Comparison of ENCODE assay signal across 18 cellular contexts in the genomic region with DNA sequence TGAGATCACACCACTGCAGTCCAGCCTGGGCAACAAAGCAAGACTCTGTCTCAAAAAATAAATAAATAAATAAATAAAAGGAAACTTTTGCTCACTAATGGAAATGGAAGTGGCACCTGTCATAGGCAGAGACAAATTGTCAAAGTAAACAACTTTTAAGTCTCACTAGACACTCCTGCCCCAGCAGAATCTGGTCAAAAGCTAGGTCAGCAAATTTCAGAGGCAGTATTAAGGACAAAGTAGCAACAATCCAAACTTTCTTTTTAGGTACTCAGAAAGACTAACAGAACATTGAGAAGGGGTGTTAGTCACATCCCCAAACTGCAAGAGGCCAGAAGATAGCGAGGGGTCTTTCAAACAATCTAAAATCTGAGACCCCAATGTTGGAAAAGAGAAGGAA.
A peak's percentile ranks its signal among the peaks of the same experiment; 100 is the strongest.
DNase-seq lines count a peak whose midpoint lies in the region; ATAC-seq and TF ChIP-seq lines count a peak whose summit lies in the region.
"Had no signal": no experiment of that assay in that cellular context is flagged by ENCODE, and none has a peak within 500 bp of the region (broad histone marks: within the 10 kb centered on the region; RNA-seq: fewer than 3 reads in every experiment).

No MANE protein-coding gene starts in this region.

- no peak overlapping the region for H3K18ac ChIP-seq in IMR-90 (ENCODE audit: low read depth, low read length)

- H4K8ac ChIP-seq in IMR-90 (ENCODE audit: low read depth in 2 of 2, low read length in 2 of 2) = no peak overlapping the region

- H3K4me1 ChIP-seq in IMR-90 (ENCODE audit: control insufficient read depth, insufficient read depth, low read length) (peaks cover 4% of the 10 kb centered on the region; the same call in 1 of the 2 replicates), PC-3 (ENCODE audit: insufficient read depth, low read length) (0 out of 2 replicates have a peak, but pooled peaks cover 5% of the 10 kb centered on the region)

- H3K4me3 ChIP-seq in IMR-90 (ENCODE audit: insufficient read depth, low read depth, low read length) = no peak overlapping the region
- no peak overlapping the region for H3K4me3 ChIP-seq in PC-3 (ENCODE audit: low read length)

- no peak overlapping the region for H2BK20ac ChIP-seq in IMR-90 (ENCODE audit: low read depth, low read length)

- DNase-seq in IMR-90 (no peak), PC-3 (no peak), type B pancreatic cell (ENCODE audit: extremely low spot score, unreplicated experiment) (no peak), DMS153 (lab: John Stamatoyannopoulos, UW) (no peak)
- DNase-seq in activated CD4-positive, CD25-positive, alpha-beta regulatory T cell treated with anti-CD3 and anti-CD28 coated beads, Interleukin-2, amount 50 U/mL, for 72 hours = no peak
- DNase-seq: AML-193; CD4-positive, alpha-beta T cell; DMS79 treated with DMSO at 0.1 percent for 48 hours; GF-D8; GOT3; H7; HFFc6 had no signal

- no peak overlapping the region for H4K91ac ChIP-seq in IMR-90 (ENCODE audit: insufficient read depth, low read depth, low read length)

- H3K9me1 ChIP-seq in IMR-90 (ENCODE audit: insufficient read depth, low read length) = no peaks in the 10 kb centered on the region

- no peaks in the 10 kb centered on the region for H3K9me3 Mint-ChIP-seq in nephron
- H3K9me3 Mint-ChIP-seq in type B pancreatic cell = no peaks in the 10 kb centered on the region
- H3K9me3 Mint-ChIP-seq: CD4-positive, alpha-beta T cell had no signal

- H3K4ac ChIP-seq in IMR-90 (ENCODE audit: low read depth, low read length) = no peak overlapping the region

- H3K56ac ChIP-seq in IMR-90 (ENCODE audit: extremely low read depth, insufficient read depth, low read length) = no peak overlapping the region

- H4K20me1 ChIP-seq in IMR-90 (ENCODE audit: insufficient read depth, low read length) = no peaks in the 10 kb centered on the region
- H4K20me1 ChIP-seq in PC-3 (ENCODE audit: low read length) = no peaks in the 10 kb centered on the region

- no peak for TF ChIP-seq POLR2A in IMR-90 (IDR thresholded peaks at IDR 0.05; ENCODE audit: low read depth, low read length)

- no peak overlapping the region for H2BK120ac ChIP-seq in IMR-90 (ENCODE audit: low read depth, low read length)

- H2AFZ ChIP-seq in IMR-90 (replicated peaks; ENCODE audit: low read length, poor library complexity) (no peak overlapping the region), PC-3 (ENCODE audit: low read length) (no peak overlapping the region)

- H3K4me1 Mint-ChIP-seq in nephron (peaks cover 45% of the 10 kb centered on the region), type B pancreatic cell (ENCODE audit: unreplicated experiment) (peaks cover 68% of the 10 kb centered on the region)
- H3K4me1 Mint-ChIP-seq: IgD-negative memory B cell had no signal

- no peaks in the 10 kb centered on the region for H3K79me2 ChIP-seq in PC-3 (ENCODE audit: low read length)

- POLR2A ChIA-PET in IMR-90 (lab: Charles Lee; ENCODE audit: unreplicated experiment) = no interaction called here
- POLR2A ChIA-PET in PC-3 (lab: Charles Lee; ENCODE audit: unreplicated experiment) = no interaction called here

- H3K36me3 ChIP-seq in IMR-90 (ENCODE audit: control insufficient read depth, insufficient read depth, low read length) = no peaks in the 10 kb centered on the region
- H3K36me3 ChIP-seq in PC-3 (ENCODE audit: low read depth, low read length) = no peaks in the 10 kb centered on the region

- H3K14ac ChIP-seq in IMR-90 (replicated peaks; ENCODE audit: low read depth, low read length) = no peak overlapping the region

- TF ChIP-seq CTCF in IMR-90 (conservative IDR thresholded peaks at IDR 0.05; ENCODE audit: low read depth, low read length) (no peak), PC-3 (conservative IDR thresholded peaks at IDR 0.05; ENCODE audit: low read depth, low read length) (no peak), nephron (IDR thresholded peaks at IDR 0.05; ENCODE audit: unreplicated experiment in 3 of 3) (no peak), type B pancreatic cell (conservative IDR thresholded peaks at IDR 0.05) (no peak)

- H2BK5ac ChIP-seq in IMR-90 (ENCODE audit: low read depth, low read length, poor library complexity, severe bottlenecking) = no peak overlapping the region

- no peaks in the 10 kb centered on the region for H3F3A ChIP-seq in PC-3 (ENCODE audit: low read length, unreplicated experiment)

- BruUV-seq in IMR-90 (replicated peaks; lab: Mats Ljungman, UMichigan) = no TSS peak
- BruUV-seq in PC-3 (replicated peaks; lab: Mats Ljungman, UMichigan) = no TSS peak

- H3K9me3 ChIP-seq in IMR-90 (ENCODE audit: control insufficient read depth, insufficient read depth, low read length) (no peaks in the 10 kb centered on the region), PC-3 (ENCODE audit: low read length) (no peaks in the 10 kb centered on the region)

- dilution Hi-C loops in IMR-90 (cut with HindIII; ENCODE audit: low sequenced_read_pairs, unreplicated experiment) = no loop called here

- H3K27ac ChIP-seq in IMR-90 (ENCODE audit: insufficient read depth, low read length) (no peak overlapping the region), PC-3 (ENCODE audit: low read length) (no peak overlapping the region)
- H3K27ac ChIP-seq: C4-2B, HL-60 had no signal

- intact Hi-C loops in IMR-90 (cut with micrococcal nuclease) = no loop called here
- intact Hi-C loops in PC-3 (cut with micrococcal nuclease) = no loop called here

- CTCF ChIA-PET in IMR-90 (lab: Yijun Ruan, JAX) (no interaction called here), PC-3 (lab: Charles Lee) (no interaction called here)

- no peak overlapping the region for H2AK9ac ChIP-seq in IMR-90 (replicated peaks; ENCODE audit: low read depth, low read length, poor library complexity)

- H3K27me3 ChIP-seq in IMR-90 (ENCODE audit: control insufficient read depth, insufficient read depth, low read length) (peaks cover 5% of the 10 kb centered on the region; the same call in 1 of the 2 replicates), PC-3 (ENCODE audit: low read length) (peaks cover 10% of the 10 kb centered on the region; the same call in 1 of the 2 replicates)

- H3K4me2 ChIP-seq in IMR-90 (ENCODE audit: low read depth, low read length) = no peak overlapping the region
- 0 out of 2 replicates have a peak overlapping the region, but pooled peaks have one; percentile 41 for H3K4me2 ChIP-seq in PC-3 (ENCODE audit: low read length)

- H3K79me1 ChIP-seq in IMR-90 (ENCODE audit: low read depth in 1 of 2, low read length in 2 of 2) = no peaks in the 10 kb centered on the region

- no peak for TF ChIP-seq RAD21 in IMR-90 (IDR thresholded peaks at IDR 0.05; ENCODE audit: low read length)

- ATAC-seq in IMR-90 (ENCODE audit: low read depth) (no peak), PC-3 (no peak), GM21723 (IDR thresholded peaks at IDR 0.05; ENCODE audit: unreplicated experiment) (no peak)
- ATAC-seq: HCT116 had no signal

- no peak overlapping the region for H4K5ac ChIP-seq in IMR-90 (ENCODE audit: low read depth, low read length)

- in situ Hi-C loops in IMR-90 (cut with MboI; ENCODE audit: low sequenced_read_pairs) = no loop called here

- H2BK15ac ChIP-seq in IMR-90 (ENCODE audit: low read depth, low read length) = no peak overlapping the region

- no peaks in the 10 kb centered on the region for H3K9me2 ChIP-seq in PC-3 (replicated peaks; ENCODE audit: low read length)

- H3K4me3 Mint-ChIP-seq in nephron (no peak overlapping the region), type B pancreatic cell (no peak overlapping the region)
- H3K4me3 Mint-ChIP-seq: CD4-positive, alpha-beta T cell; HFFc6; IgD-negative memory B cell had no signal

- no peak overlapping the region for H3K23ac ChIP-seq in IMR-90 (ENCODE audit: low read depth, low read length)

- WGBS in IMR-90 (ENCODE audit: extremely low coverage in 2 of 2, insufficient read length in 1 of 2), 2 experiments = no CpG with 5 or more reads among the region's 1 CpG

- H2AK5ac ChIP-seq in IMR-90 (ENCODE audit: low read depth, low read length) = no peak overlapping the region

- H3K27me3 Mint-ChIP-seq in nephron (ENCODE audit: low read depth) = peaks cover 16% of the 10 kb centered on the region
- H3K27me3 Mint-ChIP-seq in type B pancreatic cell = peaks cover 9% of the 10 kb centered on the region
- H3K27me3 Mint-ChIP-seq: IgD-negative memory B cell had no signal

- H3K27ac Mint-ChIP-seq in nephron (peak overlapping the region in 2 of 3 experiments; percentile 43 to 54), type B pancreatic cell (peak overlapping the region; percentile 40)
- H3K27ac Mint-ChIP-seq: CD4-positive, alpha-beta T cell; HFFc6; IgD-negative memory B cell had no signal

- H3K9ac ChIP-seq in IMR-90 (ENCODE audit: low read depth, low read length) = no peak overlapping the region
- H3K9ac ChIP-seq in PC-3 (ENCODE audit: low read length) = no peak overlapping the region

- H3K36me3 Mint-ChIP-seq in nephron (ENCODE audit: low read depth) = no peaks in the 10 kb centered on the region
- H3K36me3 Mint-ChIP-seq in type B pancreatic cell = no peaks in the 10 kb centered on the region
- H3K36me3 Mint-ChIP-seq: IgD-negative memory B cell had no signal

TF ChIP-seq in IMR-90, 13 proteins besides CTCF, POLR2A, EP300 and RAD21:
- no peak for TF ChIP-seq MXI1 (IDR thresholded peaks at IDR 0.05; ENCODE audit: borderline replicate concordance, low read depth, low read length)
- TF ChIP-seq MAFK (IDR thresholded peaks at IDR 0.05; ENCODE audit: low read depth, low read length) = peak; percentile 65
- TF ChIP-seq BHLHE40 (IDR thresholded peaks at IDR 0.05; ENCODE audit: low read depth, low read length) = no peak
TF ChIP-seq in IMR-90: peak in this region for 1.
